ENCODE assay signal across 8 cellular contexts in the genomic region with DNA sequence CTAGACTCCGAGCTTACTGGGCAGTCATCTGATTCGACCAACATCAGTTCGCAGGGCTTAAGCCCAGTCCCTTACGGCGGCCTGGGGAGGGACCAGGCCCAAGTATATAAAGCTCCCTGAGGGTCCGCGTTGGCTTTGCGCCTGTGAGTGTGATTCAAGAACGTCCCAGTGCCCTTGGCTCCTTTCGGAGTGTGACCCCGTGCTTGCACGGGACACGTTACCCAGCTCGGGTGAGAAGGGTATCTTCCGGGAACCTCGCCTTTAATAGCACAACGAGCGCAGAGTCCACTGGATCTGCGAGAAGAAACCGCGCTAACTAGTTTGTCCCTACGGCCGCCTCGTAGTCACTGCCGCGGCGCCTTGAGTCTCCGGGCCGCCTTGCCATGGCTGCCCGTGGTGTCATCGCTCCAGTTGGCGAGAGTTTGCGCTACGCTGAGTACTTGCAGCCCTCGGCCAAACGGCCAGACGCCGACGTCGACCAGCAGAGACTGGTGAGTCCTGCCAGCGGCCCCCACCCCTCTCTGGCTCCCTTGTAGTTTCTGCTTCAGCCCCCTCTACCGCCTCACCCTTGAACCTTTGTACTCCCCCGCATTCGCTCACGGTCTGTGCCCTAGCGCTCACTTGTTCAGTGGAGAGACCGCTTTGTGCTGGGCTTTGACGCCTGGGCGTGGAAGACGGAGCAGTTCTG. TPM values are rescaled to one million over a fixed set of nuclear protein-coding genes. Genes with fewer than 3 reads are reported as not detected.
A peak's percentile ranks its signal among the peaks of the same experiment; 100 is the strongest.
DNase-seq lines count a peak whose midpoint lies in the region; ATAC-seq, FAIRE-seq and TF ChIP-seq lines count a peak whose summit lies in the region.

A gene (plus strand): TSS at position 343 of the 688 bp plus-strand sequence. CDS start 41 bp downstream, at position 384.

- H3K27me3 Mint-ChIP-seq in WTC11 (ENCODE audit: low read depth) (peaks cover 4% of the 10 kb centered on the region), immature natural killer cell (ENCODE audit: low read depth in 3 of 3) (peaks cover 7 to 11% (median 11%) of the 10 kb centered on the region in 3 donors)

- CTCF ChIA-PET in WTC11 (lab: Charles Lee): interaction anchor here (0.9 to 2.6 kb wide), 6 partner anchors 54 to 704 kb away, joined by 3 to 12 read pairs (median 3); no protein-coding TSS in a partner anchor

- no peak for FAIRE-seq in bronchial epithelial cell (lab: Jason Lieb, UNC)

- H3K36me3 ChIP-seq in KOPT-K1 (ENCODE audit: insufficient read depth, low read length) (no peaks in the 10 kb centered on the region), bronchial epithelial cell (ENCODE audit: control insufficient read depth, insufficient read depth, low read length) (no peaks in the 10 kb centered on the region)

- POLR2A ChIA-PET in WTC11 (lab: Charles Lee): no interaction called here

- H3K4me1 Mint-ChIP-seq in WTC11 (peaks cover 10% of the 10 kb centered on the region), immature natural killer cell (peaks cover 31 to 37% of the 10 kb centered on the region in 2 donors)

- no peaks in the 10 kb centered on the region for H3K9me3 Mint-ChIP-seq in WTC11
- no peaks in the 10 kb centered on the region for H3K9me3 Mint-ChIP-seq in immature natural killer cell

- no peak for TF ChIP-seq CTCF in WTC11 (IDR thresholded peaks at IDR 0.05)
- no peak for TF ChIP-seq CTCF in bronchial epithelial cell (IDR thresholded peaks at IDR 0.05; ENCODE audit: insufficient read depth, low read length, severe bottlenecking)

- H3K27ac Mint-ChIP-seq in WTC11: peak within 1 kb of the TSS; percentile 88
- H3K27ac Mint-ChIP-seq in immature natural killer cell: peak within 1 kb of the TSS; percentile 84 to 95 (median 94)

- H3K4me3 Mint-ChIP-seq in WTC11: peak within 1 kb of the TSS; percentile 92
- H3K4me3 Mint-ChIP-seq in immature natural killer cell: peak within 1 kb of the TSS; percentile 91 to 99 (median 97)

- H3K36me3 Mint-ChIP-seq in WTC11 (peaks cover 7% of the 10 kb centered on the region), immature natural killer cell (peaks cover 0 to 2% (median 2%) of the 10 kb centered on the region in 3 donors)

- H3K9me3 ChIP-seq in KOPT-K1 (ENCODE audit: insufficient read depth, low read length, poor library complexity, severe bottlenecking): no peaks in the 10 kb centered on the region

- DNase-seq in DMS53 treated with DMSO at 0.1 percent for 48 hours (lab: John Stamatoyannopoulos, UW; ENCODE audit: unreplicated experiment): peak; percentile 57
- DNase-seq in WTC11 (ENCODE audit: low spot score): peak; percentile 81
- DNase-seq in bronchial epithelial cell (ENCODE audit: low read depth): peak; percentile 55
- peak; percentile 74 to 87 (median 80) for DNase-seq in immature natural killer cell
- DNase-seq in smooth muscle cell of the brain vasculature (ENCODE audit: low read depth, low spot score): peak; percentile 58
- no peak for DNase-seq in NK-92 (lab: John Stamatoyannopoulos, UW; ENCODE audit: unreplicated experiment)

- no peaks in the 10 kb centered on the region for H3K27me3 ChIP-seq in bronchial epithelial cell (ENCODE audit: control insufficient read depth, insufficient read depth, low read length)

- ATAC-seq in GM21619 (IDR thresholded peaks at IDR 0.05; ENCODE audit: unreplicated experiment): peak; percentile 75
- ATAC-seq in WTC11: peak; percentile 87

- H3K27ac ChIP-seq in KOPT-K1 (ENCODE audit: low read depth, low read length, poor library complexity, severe bottlenecking): peak within 1 kb of the TSS; percentile 49

- peak within 1 kb of the TSS; percentile 53 for H3K4me3 ChIP-seq in bronchial epithelial cell (ENCODE audit: low read depth, low read length)

TF ChIP-seq in WTC11, 78 proteins besides CTCF, POLR2A, EP300 and RAD21 (continues in another document):
- TF ChIP-seq, protein P1, sequence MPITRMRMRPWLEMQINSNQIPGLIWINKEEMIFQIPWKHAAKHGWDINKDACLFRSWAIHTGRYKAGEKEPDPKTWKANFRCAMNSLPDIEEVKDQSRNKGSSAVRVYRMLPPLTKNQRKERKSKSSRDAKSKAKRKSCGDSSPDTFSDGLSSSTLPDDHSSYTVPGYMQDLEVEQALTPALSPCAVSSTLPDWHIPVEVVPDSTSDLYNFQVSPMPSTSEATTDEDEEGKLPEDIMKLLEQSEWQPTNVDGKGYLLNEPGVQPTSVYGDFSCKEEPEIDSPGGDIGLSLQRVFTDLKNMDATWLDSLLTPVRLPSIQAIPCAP (CRISPR knock-in tag; IDR thresholded peaks at IDR 0.05): 0 out of 2 replicates have a peak, but pooled peaks have one; percentile 32
- TF ChIP-seq TEAD4 (CRISPR knock-in tag; IDR thresholded peaks at IDR 0.05) (no peak), ZNF121 (CRISPR knock-in tag; IDR thresholded peaks at IDR 0.05) (0 out of 2 replicates have a peak, but pooled peaks have one; percentile 54), ZNF138 (CRISPR knock-in tag; conservative IDR thresholded peaks at IDR 0.05) (0 out of 2 replicates have a peak, but pooled peaks have one; percentile 29), PRRX2 (CRISPR knock-in tag; IDR thresholded peaks at IDR 0.05) (no peak), ZNF671 (CRISPR knock-in tag; IDR thresholded peaks at IDR 0.05) (no peak), FOXP1 (CRISPR knock-in tag; IDR thresholded peaks at IDR 0.05; ENCODE audit: borderline replicate concordance) (peak; percentile 84), ELF4 (CRISPR knock-in tag; IDR thresholded peaks at IDR 0.05; ENCODE audit: low read depth) (no peak), ZNF263 (CRISPR knock-in tag; IDR thresholded peaks at IDR 0.05; ENCODE audit: low read depth) (no peak), SP1 (CRISPR knock-in tag; conservative IDR thresholded peaks at IDR 0.05) (peak; percentile 66), GTF2I (CRISPR knock-in tag; conservative IDR thresholded peaks at IDR 0.05) (no peak), ZBTB21 (CRISPR knock-in tag; IDR thresholded peaks at IDR 0.05; ENCODE audit: borderline replicate concordance) (no peak), SMAD3 (CRISPR knock-in tag; IDR thresholded peaks at IDR 0.05; ENCODE audit: borderline replicate concordance) (no peak)
- TF ChIP-seq, protein P2, sequence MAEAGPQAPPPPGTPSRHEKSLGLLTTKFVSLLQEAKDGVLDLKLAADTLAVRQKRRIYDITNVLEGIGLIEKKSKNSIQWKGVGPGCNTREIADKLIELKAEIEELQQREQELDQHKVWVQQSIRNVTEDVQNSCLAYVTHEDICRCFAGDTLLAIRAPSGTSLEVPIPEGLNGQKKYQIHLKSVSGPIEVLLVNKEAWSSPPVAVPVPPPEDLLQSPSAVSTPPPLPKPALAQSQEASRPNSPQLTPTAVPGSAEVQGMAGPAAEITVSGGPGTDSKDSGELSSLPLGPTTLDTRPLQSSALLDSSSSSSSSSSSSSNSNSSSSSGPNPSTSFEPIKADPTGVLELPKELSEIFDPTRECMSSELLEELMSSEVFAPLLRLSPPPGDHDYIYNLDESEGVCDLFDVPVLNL (CRISPR knock-in tag; IDR thresholded peaks at IDR 0.05; ENCODE audit: borderline replicate concordance, low read depth): no peak
- TF ChIP-seq, protein P3, sequence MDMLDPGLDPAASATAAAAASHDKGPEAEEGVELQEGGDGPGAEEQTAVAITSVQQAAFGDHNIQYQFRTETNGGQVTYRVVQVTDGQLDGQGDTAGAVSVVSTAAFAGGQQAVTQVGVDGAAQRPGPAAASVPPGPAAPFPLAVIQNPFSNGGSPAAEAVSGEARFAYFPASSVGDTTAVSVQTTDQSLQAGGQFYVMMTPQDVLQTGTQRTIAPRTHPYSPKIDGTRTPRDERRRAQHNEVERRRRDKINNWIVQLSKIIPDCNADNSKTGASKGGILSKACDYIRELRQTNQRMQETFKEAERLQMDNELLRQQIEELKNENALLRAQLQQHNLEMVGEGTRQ (CRISPR knock-in tag; IDR thresholded peaks at IDR 0.05): peak; percentile 7; the same call in 1 of the 2 replicates
- TF ChIP-seq, protein P4, sequence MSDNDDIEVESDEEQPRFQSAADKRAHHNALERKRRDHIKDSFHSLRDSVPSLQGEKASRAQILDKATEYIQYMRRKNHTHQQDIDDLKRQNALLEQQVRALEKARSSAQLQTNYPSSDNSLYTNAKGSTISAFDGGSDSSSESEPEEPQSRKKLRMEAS (CRISPR knock-in tag; IDR thresholded peaks at IDR 0.05): peak; percentile 81
- TF ChIP-seq, protein P5, sequence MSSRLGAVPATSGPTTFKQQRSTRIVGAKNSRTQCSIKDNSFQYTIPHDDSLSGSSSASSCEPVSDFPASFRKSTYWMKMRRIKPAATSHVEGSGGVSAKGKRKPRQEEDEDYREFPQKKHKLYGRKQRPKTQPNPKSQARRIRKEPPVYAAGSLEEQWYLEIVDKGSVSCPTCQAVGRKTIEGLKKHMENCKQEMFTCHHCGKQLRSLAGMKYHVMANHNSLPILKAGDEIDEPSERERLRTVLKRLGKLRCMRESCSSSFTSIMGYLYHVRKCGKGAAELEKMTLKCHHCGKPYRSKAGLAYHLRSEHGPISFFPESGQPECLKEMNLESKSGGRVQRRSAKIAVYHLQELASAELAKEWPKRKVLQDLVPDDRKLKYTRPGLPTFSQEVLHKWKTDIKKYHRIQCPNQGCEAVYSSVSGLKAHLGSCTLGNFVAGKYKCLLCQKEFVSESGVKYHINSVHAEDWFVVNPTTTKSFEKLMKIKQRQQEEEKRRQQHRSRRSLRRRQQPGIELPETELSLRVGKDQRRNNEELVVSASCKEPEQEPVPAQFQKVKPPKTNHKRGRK (CRISPR knock-in tag; IDR thresholded peaks at IDR 0.05; ENCODE audit: borderline replicate concordance): no peak
- TF ChIP-seq, protein P6, sequence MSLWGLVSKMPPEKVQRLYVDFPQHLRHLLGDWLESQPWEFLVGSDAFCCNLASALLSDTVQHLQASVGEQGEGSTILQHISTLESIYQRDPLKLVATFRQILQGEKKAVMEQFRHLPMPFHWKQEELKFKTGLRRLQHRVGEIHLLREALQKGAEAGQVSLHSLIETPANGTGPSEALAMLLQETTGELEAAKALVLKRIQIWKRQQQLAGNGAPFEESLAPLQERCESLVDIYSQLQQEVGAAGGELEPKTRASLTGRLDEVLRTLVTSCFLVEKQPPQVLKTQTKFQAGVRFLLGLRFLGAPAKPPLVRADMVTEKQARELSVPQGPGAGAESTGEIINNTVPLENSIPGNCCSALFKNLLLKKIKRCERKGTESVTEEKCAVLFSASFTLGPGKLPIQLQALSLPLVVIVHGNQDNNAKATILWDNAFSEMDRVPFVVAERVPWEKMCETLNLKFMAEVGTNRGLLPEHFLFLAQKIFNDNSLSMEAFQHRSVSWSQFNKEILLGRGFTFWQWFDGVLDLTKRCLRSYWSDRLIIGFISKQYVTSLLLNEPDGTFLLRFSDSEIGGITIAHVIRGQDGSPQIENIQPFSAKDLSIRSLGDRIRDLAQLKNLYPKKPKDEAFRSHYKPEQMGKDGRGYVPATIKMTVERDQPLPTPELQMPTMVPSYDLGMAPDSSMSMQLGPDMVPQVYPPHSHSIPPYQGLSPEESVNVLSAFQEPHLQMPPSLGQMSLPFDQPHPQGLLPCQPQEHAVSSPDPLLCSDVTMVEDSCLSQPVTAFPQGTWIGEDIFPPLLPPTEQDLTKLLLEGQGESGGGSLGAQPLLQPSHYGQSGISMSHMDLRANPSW (CRISPR knock-in tag; conservative IDR thresholded peaks at IDR 0.05; ENCODE audit: low read depth): no peak

RNA-seq across cellular contexts. Expression of the gene that starts here (rescaled TPM):
- 12.2 to 15.6 TPM (median 13.5 TPM) in 3 replicates for total RNA-seq in WTC11 (2021)
- total RNA-seq in bronchial epithelial cell: 4.2 and 18.4 TPM in 2 replicates
- 10 to 100 TPM; 10.3 to 22.4 (median 22.3) TPM for polyA plus RNA-seq in immature natural killer cell
